In the genomic region with DNA sequence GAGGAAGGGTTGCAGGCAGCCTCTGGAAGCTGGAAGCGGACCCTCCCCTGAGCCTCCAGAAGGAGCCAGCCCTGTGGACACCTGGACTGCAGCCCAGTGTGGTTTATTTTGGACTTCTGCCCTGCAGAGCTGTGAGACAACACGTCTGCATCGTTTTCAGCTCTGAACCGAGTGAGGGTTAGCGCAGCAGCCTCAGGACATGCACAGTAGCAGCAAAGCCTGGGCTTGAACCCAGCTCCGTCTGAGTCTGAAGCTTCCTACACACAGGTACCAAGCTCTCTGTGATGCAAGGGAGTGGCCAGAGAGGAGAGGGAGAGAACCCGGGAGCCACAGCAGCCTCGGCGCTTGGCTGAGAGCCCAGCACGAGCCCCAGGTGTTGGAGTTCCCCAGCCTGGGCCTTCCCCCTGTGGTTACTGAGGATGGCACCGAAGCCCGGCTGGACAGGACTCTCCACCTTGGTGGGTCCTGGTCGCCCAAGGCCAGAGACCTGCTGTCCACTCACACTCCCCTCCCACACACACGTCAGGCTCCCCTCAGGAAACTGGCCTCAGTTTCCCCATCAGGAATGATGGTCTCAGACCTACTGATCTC, we compare ENCODE assay signal across 12 cellular contexts.
DNase-seq lines count a peak whose midpoint lies in the region; TF ChIP-seq lines count a peak whose summit lies in the region.
"Had no signal": no experiment of that assay in that cellular context is flagged by ENCODE, and none has a peak within 500 bp of the region (broad histone marks: within the 10 kb centered on the region; RNA-seq: fewer than 3 reads in every experiment).

No MANE protein-coding gene starts in this region.

- peak overlapping the region; percentile 54 for H3K27ac Mint-ChIP-seq in neural progenitor cell

- peaks cover 32% of the 10 kb centered on the region for H3K4me1 Mint-ChIP-seq in neural progenitor cell

- H3F3A ChIP-seq in neural progenitor cell (ENCODE audit: low read depth), result peaks cover 18% of the 10 kb centered on the region

- peaks cover 7% of the 10 kb centered on the region for H3K27me3 Mint-ChIP-seq in neural progenitor cell (ENCODE audit: insufficient read depth, low read depth)

- no peaks in the 10 kb centered on the region for H4K20me1 ChIP-seq in neural progenitor cell (ENCODE audit: low read depth)

- H3K9me3 ChIP-seq in neural progenitor cell (ENCODE audit: low read depth), result no peaks in the 10 kb centered on the region

- peaks cover 3% of the 10 kb centered on the region for H3K9me3 Mint-ChIP-seq in neural progenitor cell

- TF ChIP-seq CTCF in choroid plexus epithelial cell (conservative IDR thresholded peaks at IDR 0.05; ENCODE audit: low read depth, low read length), result no peak
- no peak for TF ChIP-seq CTCF in neural progenitor cell (IDR thresholded peaks at IDR 0.05)

- H3K36me3 Mint-ChIP-seq in neural progenitor cell, result no peaks in the 10 kb centered on the region

- H3K79me2 ChIP-seq in neural progenitor cell (ENCODE audit: low read depth), result no peaks in the 10 kb centered on the region

- no peak overlapping the region for H2AFZ ChIP-seq in neural progenitor cell (replicated peaks)

- H3K4me1 ChIP-seq in neural progenitor cell, result peaks cover 33% of the 10 kb centered on the region
- H3K4me1 ChIP-seq: foreskin keratinocyte had no signal

- no peak overlapping the region for H3K9ac ChIP-seq in neural progenitor cell

- no peaks in the 10 kb centered on the region for H3K27me3 ChIP-seq in neural progenitor cell
- H3K27me3 ChIP-seq: foreskin keratinocyte had no signal

- no peak overlapping the region for H3K27ac ChIP-seq in neural progenitor cell
- H3K27ac ChIP-seq: foreskin keratinocyte had no signal

- H3K4me3 ChIP-seq in choroid plexus epithelial cell (ENCODE audit: low read depth, low read length) (no peak overlapping the region), neural progenitor cell (no peak overlapping the region)

- no peak overlapping the region for H3K4me3 Mint-ChIP-seq in neural progenitor cell

- H3K4me2 ChIP-seq in neural progenitor cell, result no peak overlapping the region

- peak; percentile 80 for DNase-seq in DMS79 (lab: John Stamatoyannopoulos, UW)
- DNase-seq in NCI-H446 treated with DMSO at 0.1 percent for 48 hours (lab: John Stamatoyannopoulos, UW), result peak; percentile 79
- DNase-seq in choroid plexus epithelial cell (ENCODE audit: low read depth), result peak; percentile 25
- no peak for DNase-seq in neural progenitor cell (ENCODE audit: low spot score)
- no peak for DNase-seq in SW480 (ENCODE audit: low spot score)
- DNase-seq in NCI-H748 (lab: John Stamatoyannopoulos, UW; ENCODE audit: unreplicated experiment), result no peak
- no peak for DNase-seq in GM19240 (ENCODE audit: insufficient read length, low spot score)
- no peak for DNase-seq in Ammon's horn (ENCODE audit: low spot score)
- DNase-seq: activated CD8-positive, alpha-beta memory T cell treated with anti-CD3 and anti-CD28 coated beads, Interleukin-2, amount 50 U/mL, for 4 hours; AML-193; foreskin keratinocyte; stimulated activated CD4-positive, alpha-beta T cell treated with anti-CD3 and anti-CD28 coated beads, Interleukin-2, amount 100 ng/mL, for 24 hours had no signal

- no peaks in the 10 kb centered on the region for H3K36me3 ChIP-seq in neural progenitor cell

Comparison
In these comparisons a context has a peak if more than half of its experiments do, and no peak if none do; other contexts are left out.
1. DNase-seq: peak in DMS79 (single experiment), NCI-H446 treated with DMSO at 0.1 percent for 48 hours (single experiment) and choroid plexus epithelial cell (single experiment); none in neural progenitor cell (single experiment), SW480 (single experiment), NCI-H748 (single experiment), GM19240 (single experiment) and Ammon's horn (single experiment).